2 cellular contexts compared by ENCODE assay signal in the genomic region with DNA sequence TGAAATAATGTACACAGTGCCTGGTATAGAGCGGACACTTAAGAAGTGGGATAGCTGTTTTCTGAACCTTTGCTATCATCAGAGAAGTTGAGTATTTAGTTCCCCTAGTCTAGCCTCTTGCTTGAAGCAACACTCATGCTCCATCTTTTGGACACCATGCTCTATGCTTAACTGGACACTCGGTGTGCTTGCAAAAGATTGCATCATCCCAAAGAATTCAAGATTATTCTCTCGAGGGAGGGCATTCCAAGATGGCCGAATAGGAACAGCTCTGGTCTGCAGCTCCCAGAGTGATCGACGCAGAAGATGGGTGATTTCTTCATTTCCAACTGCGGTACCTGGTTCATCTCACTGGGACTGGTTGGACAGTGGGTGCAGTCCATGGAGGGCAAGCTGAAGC.
TF ChIP-seq lines count a peak whose summit lies in the region.

No MANE protein-coding gene starts in this region.

TF ChIP-seq in HepG2, 621 proteins besides CTCF, POLR2A, EP300 and RAD21 (continued from another document):
- TF ChIP-seq SOX6 (IDR thresholded peaks at IDR 0.05) (no peak), SOX6 (CRISPR knock-in tag; IDR thresholded peaks at IDR 0.05) (no peak), SNAPC2 (CRISPR knock-in tag; IDR thresholded peaks at IDR 0.05) (no peak), HDAC1 (CRISPR knock-in tag; IDR thresholded peaks at IDR 0.05) (no peak), ATF7 (IDR thresholded peaks at IDR 0.05) (peak; percentile 47), ATF7 (CRISPR knock-in tag; IDR thresholded peaks at IDR 0.05) (no peak)
- TF ChIP-seq, protein P1, sequence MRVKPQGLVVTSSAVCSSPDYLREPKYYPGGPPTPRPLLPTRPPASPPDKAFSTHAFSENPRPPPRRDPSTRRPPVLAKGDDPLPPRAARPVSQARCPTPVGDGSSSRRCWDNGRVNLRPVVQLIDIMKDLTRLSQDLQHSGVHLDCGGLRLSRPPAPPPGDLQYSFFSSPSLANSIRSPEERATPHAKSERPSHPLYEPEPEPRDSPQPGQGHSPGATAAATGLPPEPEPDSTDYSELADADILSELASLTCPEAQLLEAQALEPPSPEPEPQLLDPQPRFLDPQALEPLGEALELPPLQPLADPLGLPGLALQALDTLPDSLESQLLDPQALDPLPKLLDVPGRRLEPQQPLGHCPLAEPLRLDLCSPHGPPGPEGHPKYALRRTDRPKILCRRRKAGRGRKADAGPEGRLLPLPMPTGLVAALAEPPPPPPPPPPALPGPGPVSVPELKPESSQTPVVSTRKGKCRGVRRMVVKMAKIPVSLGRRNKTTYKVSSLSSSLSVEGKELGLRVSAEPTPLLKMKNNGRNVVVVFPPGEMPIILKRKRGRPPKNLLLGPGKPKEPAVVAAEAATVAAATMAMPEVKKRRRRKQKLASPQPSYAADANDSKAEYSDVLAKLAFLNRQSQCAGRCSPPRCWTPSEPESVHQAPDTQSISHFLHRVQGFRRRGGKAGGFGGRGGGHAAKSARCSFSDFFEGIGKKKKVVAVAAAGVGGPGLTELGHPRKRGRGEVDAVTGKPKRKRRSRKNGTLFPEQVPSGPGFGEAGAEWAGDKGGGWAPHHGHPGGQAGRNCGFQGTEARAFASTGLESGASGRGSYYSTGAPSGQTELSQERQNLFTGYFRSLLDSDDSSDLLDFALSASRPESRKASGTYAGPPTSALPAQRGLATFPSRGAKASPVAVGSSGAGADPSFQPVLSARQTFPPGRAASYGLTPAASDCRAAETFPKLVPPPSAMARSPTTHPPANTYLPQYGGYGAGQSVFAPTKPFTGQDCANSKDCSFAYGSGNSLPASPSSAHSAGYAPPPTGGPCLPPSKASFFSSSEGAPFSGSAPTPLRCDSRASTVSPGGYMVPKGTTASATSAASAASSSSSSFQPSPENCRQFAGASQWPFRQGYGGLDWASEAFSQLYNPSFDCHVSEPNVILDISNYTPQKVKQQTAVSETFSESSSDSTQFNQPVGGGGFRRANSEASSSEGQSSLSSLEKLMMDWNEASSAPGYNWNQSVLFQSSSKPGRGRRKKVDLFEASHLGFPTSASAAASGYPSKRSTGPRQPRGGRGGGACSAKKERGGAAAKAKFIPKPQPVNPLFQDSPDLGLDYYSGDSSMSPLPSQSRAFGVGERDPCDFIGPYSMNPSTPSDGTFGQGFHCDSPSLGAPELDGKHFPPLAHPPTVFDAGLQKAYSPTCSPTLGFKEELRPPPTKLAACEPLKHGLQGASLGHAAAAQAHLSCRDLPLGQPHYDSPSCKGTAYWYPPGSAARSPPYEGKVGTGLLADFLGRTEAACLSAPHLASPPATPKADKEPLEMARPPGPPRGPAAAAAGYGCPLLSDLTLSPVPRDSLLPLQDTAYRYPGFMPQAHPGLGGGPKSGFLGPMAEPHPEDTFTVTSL (CRISPR knock-in tag; IDR thresholded peaks at IDR 0.05; ENCODE audit: borderline replicate concordance): no peak
- TF ChIP-seq, protein P2, sequence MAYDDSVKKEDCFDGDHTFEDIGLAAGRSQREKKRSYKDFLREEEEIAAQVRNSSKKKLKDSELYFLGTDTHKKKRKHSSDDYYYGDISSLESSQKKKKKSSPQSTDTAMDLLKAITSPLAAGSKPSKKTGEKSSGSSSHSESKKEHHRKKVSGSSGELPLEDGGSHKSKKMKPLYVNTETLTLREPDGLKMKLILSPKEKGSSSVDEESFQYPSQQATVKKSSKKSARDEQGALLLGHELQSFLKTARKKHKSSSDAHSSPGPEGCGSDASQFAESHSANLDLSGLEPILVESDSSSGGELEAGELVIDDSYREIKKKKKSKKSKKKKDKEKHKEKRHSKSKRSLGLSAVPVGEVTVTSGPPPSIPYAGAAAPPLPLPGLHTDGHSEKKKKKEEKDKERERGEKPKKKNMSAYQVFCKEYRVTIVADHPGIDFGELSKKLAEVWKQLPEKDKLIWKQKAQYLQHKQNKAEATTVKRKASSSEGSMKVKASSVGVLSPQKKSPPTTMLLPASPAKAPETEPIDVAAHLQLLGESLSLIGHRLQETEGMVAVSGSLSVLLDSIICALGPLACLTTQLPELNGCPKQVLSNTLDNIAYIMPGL (CRISPR knock-in tag; IDR thresholded peaks at IDR 0.05; ENCODE audit: borderline replicate concordance in 1 of 2, low read depth in 1 of 2): no peak

TF ChIP-seq in K562, 482 proteins besides CTCF, POLR2A, EP300 and RAD21 (continued from another document and continues in another):
- TF ChIP-seq, protein P3, sequence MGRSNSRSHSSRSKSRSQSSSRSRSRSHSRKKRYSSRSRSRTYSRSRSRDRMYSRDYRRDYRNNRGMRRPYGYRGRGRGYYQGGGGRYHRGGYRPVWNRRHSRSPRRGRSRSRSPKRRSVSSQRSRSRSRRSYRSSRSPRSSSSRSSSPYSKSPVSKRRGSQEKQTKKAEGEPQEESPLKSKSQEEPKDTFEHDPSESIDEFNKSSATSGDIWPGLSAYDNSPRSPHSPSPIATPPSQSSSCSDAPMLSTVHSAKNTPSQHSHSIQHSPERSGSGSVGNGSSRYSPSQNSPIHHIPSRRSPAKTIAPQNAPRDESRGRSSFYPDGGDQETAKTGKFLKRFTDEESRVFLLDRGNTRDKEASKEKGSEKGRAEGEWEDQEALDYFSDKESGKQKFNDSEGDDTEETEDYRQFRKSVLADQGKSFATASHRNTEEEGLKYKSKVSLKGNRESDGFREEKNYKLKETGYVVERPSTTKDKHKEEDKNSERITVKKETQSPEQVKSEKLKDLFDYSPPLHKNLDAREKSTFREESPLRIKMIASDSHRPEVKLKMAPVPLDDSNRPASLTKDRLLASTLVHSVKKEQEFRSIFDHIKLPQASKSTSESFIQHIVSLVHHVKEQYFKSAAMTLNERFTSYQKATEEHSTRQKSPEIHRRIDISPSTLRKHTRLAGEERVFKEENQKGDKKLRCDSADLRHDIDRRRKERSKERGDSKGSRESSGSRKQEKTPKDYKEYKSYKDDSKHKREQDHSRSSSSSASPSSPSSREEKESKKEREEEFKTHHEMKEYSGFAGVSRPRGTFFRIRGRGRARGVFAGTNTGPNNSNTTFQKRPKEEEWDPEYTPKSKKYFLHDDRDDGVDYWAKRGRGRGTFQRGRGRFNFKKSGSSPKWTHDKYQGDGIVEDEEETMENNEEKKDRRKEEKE (IDR thresholded peaks at IDR 0.05; ENCODE audit: borderline replicate concordance in 1 of 2, control insufficient read depth in 1 of 2, low read depth in 2 of 2, low read length in 1 of 2): no peak
- TF ChIP-seq, protein P4, sequence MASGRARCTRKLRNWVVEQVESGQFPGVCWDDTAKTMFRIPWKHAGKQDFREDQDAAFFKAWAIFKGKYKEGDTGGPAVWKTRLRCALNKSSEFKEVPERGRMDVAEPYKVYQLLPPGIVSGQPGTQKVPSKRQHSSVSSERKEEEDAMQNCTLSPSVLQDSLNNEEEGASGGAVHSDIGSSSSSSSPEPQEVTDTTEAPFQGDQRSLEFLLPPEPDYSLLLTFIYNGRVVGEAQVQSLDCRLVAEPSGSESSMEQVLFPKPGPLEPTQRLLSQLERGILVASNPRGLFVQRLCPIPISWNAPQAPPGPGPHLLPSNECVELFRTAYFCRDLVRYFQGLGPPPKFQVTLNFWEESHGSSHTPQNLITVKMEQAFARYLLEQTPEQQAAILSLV (tag; IDR thresholded peaks at IDR 0.05): 0 out of 2 replicates have a peak, but pooled peaks have one; percentile 36
- TF ChIP-seq CHD1 (IDR thresholded peaks at IDR 0.05; ENCODE audit: low read length): no peak
- TF ChIP-seq, protein P5, sequence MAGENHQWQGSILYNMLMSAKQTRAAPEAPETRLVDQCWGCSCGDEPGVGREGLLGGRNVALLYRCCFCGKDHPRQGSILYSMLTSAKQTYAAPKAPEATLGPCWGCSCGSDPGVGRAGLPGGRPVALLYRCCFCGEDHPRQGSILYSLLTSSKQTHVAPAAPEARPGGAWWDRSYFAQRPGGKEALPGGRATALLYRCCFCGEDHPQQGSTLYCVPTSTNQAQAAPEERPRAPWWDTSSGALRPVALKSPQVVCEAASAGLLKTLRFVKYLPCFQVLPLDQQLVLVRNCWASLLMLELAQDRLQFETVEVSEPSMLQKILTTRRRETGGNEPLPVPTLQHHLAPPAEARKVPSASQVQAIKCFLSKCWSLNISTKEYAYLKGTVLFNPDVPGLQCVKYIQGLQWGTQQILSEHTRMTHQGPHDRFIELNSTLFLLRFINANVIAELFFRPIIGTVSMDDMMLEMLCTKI (IDR thresholded peaks at IDR 0.05; ENCODE audit: partially characterized antibody): no peak
- TF ChIP-seq, protein P6, sequence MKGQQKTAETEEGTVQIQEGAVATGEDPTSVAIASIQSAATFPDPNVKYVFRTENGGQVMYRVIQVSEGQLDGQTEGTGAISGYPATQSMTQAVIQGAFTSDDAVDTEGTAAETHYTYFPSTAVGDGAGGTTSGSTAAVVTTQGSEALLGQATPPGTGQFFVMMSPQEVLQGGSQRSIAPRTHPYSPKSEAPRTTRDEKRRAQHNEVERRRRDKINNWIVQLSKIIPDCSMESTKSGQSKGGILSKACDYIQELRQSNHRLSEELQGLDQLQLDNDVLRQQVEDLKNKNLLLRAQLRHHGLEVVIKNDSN (CRISPR knock-in tag; IDR thresholded peaks at IDR 0.05): no peak
- TF ChIP-seq CBX1 (IDR thresholded peaks at IDR 0.05; ENCODE audit: low read depth): no peak
- no peak for TF ChIP-seq TCFL5 (CRISPR knock-in tag; conservative IDR thresholded peaks at IDR 0.05)
- TF ChIP-seq ZSCAN32 (CRISPR knock-in tag; IDR thresholded peaks at IDR 0.05): peak; percentile 73
- no peak for TF ChIP-seq PHF8 (IDR thresholded peaks at IDR 0.05; ENCODE audit: borderline replicate concordance, low read length)
- no peak for TF ChIP-seq ZNF174 (CRISPR knock-in tag; IDR thresholded peaks at IDR 0.05)
- no peak for TF ChIP-seq ZNF583 (CRISPR knock-in tag; IDR thresholded peaks at IDR 0.05)
- no peak for TF ChIP-seq SIRT6 (IDR thresholded peaks at IDR 0.05; ENCODE audit: low read depth, low read length)
- TF ChIP-seq TCF7 (IDR thresholded peaks at IDR 0.05; ENCODE audit: borderline replicate concordance): no peak
- TF ChIP-seq RHOXF2B (CRISPR knock-in tag; conservative IDR thresholded peaks at IDR 0.05): no peak
- TF ChIP-seq, protein P7, sequence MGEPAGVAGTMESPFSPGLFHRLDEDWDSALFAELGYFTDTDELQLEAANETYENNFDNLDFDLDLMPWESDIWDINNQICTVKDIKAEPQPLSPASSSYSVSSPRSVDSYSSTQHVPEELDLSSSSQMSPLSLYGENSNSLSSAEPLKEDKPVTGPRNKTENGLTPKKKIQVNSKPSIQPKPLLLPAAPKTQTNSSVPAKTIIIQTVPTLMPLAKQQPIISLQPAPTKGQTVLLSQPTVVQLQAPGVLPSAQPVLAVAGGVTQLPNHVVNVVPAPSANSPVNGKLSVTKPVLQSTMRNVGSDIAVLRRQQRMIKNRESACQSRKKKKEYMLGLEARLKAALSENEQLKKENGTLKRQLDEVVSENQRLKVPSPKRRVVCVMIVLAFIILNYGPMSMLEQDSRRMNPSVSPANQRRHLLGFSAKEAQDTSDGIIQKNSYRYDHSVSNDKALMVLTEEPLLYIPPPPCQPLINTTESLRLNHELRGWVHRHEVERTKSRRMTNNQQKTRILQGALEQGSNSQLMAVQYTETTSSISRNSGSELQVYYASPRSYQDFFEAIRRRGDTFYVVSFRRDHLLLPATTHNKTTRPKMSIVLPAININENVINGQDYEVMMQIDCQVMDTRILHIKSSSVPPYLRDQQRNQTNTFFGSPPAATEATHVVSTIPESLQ (CRISPR knock-in tag; IDR thresholded peaks at IDR 0.05): no peak
- TF ChIP-seq L3MBTL2 (IDR thresholded peaks at IDR 0.05): no peak
- TF ChIP-seq, protein P8, sequence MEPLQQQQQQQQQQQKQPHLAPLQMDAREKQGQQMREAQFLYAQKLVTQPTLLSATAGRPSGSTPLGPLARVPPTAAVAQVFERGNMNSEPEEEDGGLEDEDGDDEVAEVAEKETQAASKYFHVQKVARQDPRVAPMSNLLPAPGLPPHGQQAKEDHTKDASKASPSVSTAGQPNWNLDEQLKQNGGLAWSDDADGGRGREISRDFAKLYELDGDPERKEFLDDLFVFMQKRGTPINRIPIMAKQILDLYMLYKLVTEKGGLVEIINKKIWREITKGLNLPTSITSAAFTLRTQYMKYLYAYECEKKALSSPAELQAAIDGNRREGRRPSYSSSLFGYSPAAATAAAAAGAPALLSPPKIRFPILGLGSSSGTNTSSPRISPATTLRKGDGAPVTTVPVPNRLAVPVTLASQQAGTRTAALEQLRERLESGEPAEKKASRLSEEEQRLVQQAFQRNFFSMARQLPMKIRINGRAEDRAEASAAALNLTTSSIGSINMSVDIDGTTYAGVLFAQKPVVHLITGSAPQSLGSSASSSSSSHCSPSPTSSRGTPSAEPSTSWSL (CRISPR knock-in tag; IDR thresholded peaks at IDR 0.05; ENCODE audit: borderline replicate concordance): no peak
- no peak for TF ChIP-seq FOS (IDR thresholded peaks at IDR 0.05; ENCODE audit: extremely low read depth, insufficient read length)
- no peak for TF ChIP-seq SAFB (IDR thresholded peaks at IDR 0.05; ENCODE audit: borderline replicate concordance, low read depth, low read length)
- TF ChIP-seq, protein P9, sequence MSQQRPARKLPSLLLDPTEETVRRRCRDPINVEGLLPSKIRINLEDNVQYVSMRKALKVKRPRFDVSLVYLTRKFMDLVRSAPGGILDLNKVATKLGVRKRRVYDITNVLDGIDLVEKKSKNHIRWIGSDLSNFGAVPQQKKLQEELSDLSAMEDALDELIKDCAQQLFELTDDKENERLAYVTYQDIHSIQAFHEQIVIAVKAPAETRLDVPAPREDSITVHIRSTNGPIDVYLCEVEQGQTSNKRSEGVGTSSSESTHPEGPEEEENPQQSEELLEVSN (IDR thresholded peaks at IDR 0.05; ENCODE audit: borderline replicate concordance in 1 of 2, extremely low read depth in 1 of 2, insufficient read depth in 1 of 2, insufficient read length in 1 of 2, low read depth in 1 of 2, low read length in 1 of 2, poor library complexity in 1 of 2, severe bottlenecking in 1 of 2): no peak
- TF ChIP-seq ZNF121 (CRISPR knock-in tag; conservative IDR thresholded peaks at IDR 0.05): no peak
- no peak for TF ChIP-seq SUPT5H (IDR thresholded peaks at IDR 0.05)
- TF ChIP-seq, protein P10, sequence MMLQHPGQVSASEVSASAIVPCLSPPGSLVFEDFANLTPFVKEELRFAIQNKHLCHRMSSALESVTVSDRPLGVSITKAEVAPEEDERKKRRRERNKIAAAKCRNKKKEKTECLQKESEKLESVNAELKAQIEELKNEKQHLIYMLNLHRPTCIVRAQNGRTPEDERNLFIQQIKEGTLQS (IDR thresholded peaks at IDR 0.05): peak; percentile 49
- TF ChIP-seq, protein P10 (CRISPR knock-in tag; conservative IDR thresholded peaks at IDR 0.05): no peak
- TF ChIP-seq, protein P11, sequence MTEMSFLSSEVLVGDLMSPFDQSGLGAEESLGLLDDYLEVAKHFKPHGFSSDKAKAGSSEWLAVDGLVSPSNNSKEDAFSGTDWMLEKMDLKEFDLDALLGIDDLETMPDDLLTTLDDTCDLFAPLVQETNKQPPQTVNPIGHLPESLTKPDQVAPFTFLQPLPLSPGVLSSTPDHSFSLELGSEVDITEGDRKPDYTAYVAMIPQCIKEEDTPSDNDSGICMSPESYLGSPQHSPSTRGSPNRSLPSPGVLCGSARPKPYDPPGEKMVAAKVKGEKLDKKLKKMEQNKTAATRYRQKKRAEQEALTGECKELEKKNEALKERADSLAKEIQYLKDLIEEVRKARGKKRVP (CRISPR knock-in tag; IDR thresholded peaks at IDR 0.05): peak; percentile 69; the same call in 1 of the 2 replicates
- peak in 1 of 2 experiments; percentile 19; a peak in 1 of 4 replicates for TF ChIP-seq TRIM24 (IDR thresholded peaks at IDR 0.05)
- no peak for TF ChIP-seq CC2D1A (IDR thresholded peaks at IDR 0.05)
